In the genomic region with DNA sequence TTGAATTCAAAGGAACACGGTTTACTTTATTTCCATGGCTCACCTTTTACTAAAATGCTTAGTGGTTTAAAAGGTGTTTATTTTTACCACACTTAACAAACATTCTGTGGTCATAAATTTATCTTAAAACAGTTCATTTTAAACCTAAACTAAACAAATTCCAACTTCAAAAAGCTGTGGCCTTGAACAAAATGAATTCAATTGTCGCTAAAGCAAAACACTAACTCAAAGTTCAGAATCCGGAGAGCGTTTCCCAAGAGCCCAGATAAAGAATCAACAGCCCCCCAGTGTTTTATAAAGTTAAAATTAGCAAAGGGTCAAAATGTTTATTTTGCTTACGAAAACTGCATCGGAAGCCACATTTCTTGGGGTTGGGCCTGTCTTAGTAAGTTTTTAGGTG, we compare ENCODE assay signal across 8 cellular contexts. TPM values are rescaled to one million over a fixed set of nuclear protein-coding genes. Genes with fewer than 3 reads are reported as not detected.
DNase-seq lines count a peak whose midpoint lies in the region; ATAC-seq and TF ChIP-seq lines count a peak whose summit lies in the region.

No MANE protein-coding gene starts in this region.

- H3K27ac ChIP-seq in SJCRH30 (peak overlapping the region; percentile 88), psoas muscle (peak overlapping the region; percentile 94)

- peak overlapping the region; percentile 93 for H3K4me3 ChIP-seq in GM08714 (ENCODE audit: low read length)
- peak overlapping the region; percentile 87 for H3K4me3 ChIP-seq in SJCRH30
- H3K4me3 ChIP-seq in fibroblast of mammary gland (ENCODE audit: control insufficient read depth, low read depth, low read length) = peak overlapping the region; percentile 99
- peak overlapping the region; percentile 96 for H3K4me3 ChIP-seq in psoas muscle

- DNase-seq in SJCRH30 (no peak), fibroblast of mammary gland (ENCODE audit: low read depth) (no peak), psoas muscle (no peak), SIG-M5 treated with dmso at 0.1 percent for 504 hours (lab: John Stamatoyannopoulos, UW; ENCODE audit: unreplicated experiment) (no peak), RPMI8226 (no peak)

- WGBS in psoas muscle, 3 donors = 1 to 2% (median 1%) methylated on average over 6 of the region's 6 CpGs

- H3K27me3 ChIP-seq in SJCRH30 = no peaks in the 10 kb centered on the region
- H3K27me3 ChIP-seq in psoas muscle (ENCODE audit: insufficient read depth in 3 of 3, low read length in 2 of 3) = no peaks in the 10 kb centered on the region

- ATAC-seq in psoas muscle (no peak), GM21528 (IDR thresholded peaks at IDR 0.05; ENCODE audit: low FRiP score, unreplicated experiment) (no peak), GM21381 (IDR thresholded peaks at IDR 0.05; ENCODE audit: unreplicated experiment) (no peak)

- TF ChIP-seq CTCF in fibroblast of mammary gland (conservative IDR thresholded peaks at IDR 0.05; ENCODE audit: control insufficient read depth, insufficient read depth, low read depth, low read length) = no peak
- no peak for TF ChIP-seq CTCF in psoas muscle (IDR thresholded peaks at IDR 0.05)

- H3K36me3 ChIP-seq in SJCRH30 (peaks cover 16% of the 10 kb centered on the region), psoas muscle (ENCODE audit: insufficient read depth in 1 of 2, low read depth in 1 of 2) (peaks cover 0 to 3% of the 10 kb centered on the region in 2 donors)

- H3K9me3 ChIP-seq in SJCRH30 (replicated peaks) (no peaks in the 10 kb centered on the region), psoas muscle (no peaks in the 10 kb centered on the region)

- intact Hi-C loops in psoas muscle (cut with DNase I) = loop anchor here in 1 of 2 donors (2.0 kb wide), 1 partner anchor 81 kb away; no protein-coding TSS in a partner anchor

- H3K4me1 ChIP-seq in SJCRH30 (peaks cover 12% of the 10 kb centered on the region), psoas muscle (peaks cover 45% of the 10 kb centered on the region)

RNA-seq across cellular contexts. Expression of a gene that starts 1.4 kb away (rescaled TPM):
- total RNA-seq in SJCRH30 (2014; rRNA removed; shearing (Covaris generic)) = 99.1 and 99.7 TPM in 2 replicates
- 10 to 100 TPM; 80.0 to 93.4 (median 81.7) TPM for total RNA-seq in psoas muscle
- polyA plus RNA-seq in psoas muscle = 10 to 100 TPM; 16.8 to 38.8 (median 21.2) TPM
